ENCODE assay signal across 16 cellular contexts in the genomic region with DNA sequence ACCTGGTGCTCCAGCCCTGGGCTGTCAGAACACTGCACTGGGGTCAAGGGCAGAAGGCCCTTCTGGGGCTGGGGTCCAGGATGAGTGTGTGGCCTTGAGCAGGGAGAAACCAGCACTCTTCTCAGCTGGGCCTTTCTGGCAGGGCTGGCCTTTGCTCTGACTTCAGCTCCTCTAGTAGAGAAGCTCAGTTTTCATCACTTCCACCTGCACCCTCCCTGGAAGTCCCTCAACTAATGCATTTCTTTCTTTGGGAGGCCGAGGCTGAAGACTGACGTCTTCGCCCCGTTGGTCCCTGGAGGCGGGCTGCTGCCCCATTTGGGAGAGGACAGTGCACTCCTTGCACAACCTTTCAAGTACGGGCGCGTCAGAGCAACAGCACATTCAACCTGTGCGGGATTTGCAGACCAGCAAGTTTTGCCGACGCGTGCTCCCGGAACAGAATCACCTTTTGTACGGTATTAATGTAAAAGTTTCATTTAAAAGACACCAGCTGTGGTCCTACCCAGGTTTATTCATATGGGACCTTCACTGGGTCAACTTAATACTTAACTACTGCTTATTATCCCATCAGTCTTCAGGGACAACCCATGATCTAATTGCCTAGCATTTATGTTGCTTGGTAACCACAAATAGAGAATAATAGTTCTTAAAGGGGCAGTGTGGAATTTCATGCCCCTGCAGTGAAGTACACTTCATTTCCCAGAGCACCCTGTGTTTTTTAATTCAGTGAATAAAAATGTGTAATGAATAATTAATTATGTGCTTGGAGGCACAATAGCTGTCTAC.
DNase-seq lines count a peak whose midpoint lies in the region; ATAC-seq and TF ChIP-seq lines count a peak whose summit lies in the region.
"Had no signal": no experiment of that assay in that cellular context is flagged by ENCODE, and none has a peak within 500 bp of the region (broad histone marks: within the 10 kb centered on the region; RNA-seq: fewer than 3 reads in every experiment).

No MANE protein-coding gene starts in this region.

- H3K36me3 Mint-ChIP-seq in glutamatergic neuron (ENCODE audit: unreplicated experiment) (peaks cover 12% of the 10 kb centered on the region), type B pancreatic cell (no peaks in the 10 kb centered on the region)

- peak; percentile 65 for DNase-seq in NCI-H82 (lab: John Stamatoyannopoulos, UW)
- no peak for DNase-seq in NCI-H82 treated with DMSO at 0.1 percent for 48 hours (lab: John Stamatoyannopoulos, UW; ENCODE audit: unreplicated experiment)
- DNase-seq in SW480 (ENCODE audit: low spot score): peak; percentile 5
- DNase-seq in glutamatergic neuron: no peak
- DNase-seq in type B pancreatic cell (ENCODE audit: extremely low spot score, unreplicated experiment): no peak
- no peak for DNase-seq in H4 (ENCODE audit: low spot score)
- DNase-seq in GF-D8 (lab: John Stamatoyannopoulos, UW): no peak
- DNase-seq: ACHN; activated naive CD4-positive, alpha-beta T cell treated with anti-CD3 and anti-CD28 coated beads for 36 hours; CD8-positive, alpha-beta memory T cell; dorsolateral prefrontal cortex; NCI-H524 treated with DMSO at 0.1 percent for 48 hours; RPMI8226; T-helper 2 cell had no signal

- H3K27me3 Mint-ChIP-seq in glutamatergic neuron (ENCODE audit: unreplicated experiment): no peaks in the 10 kb centered on the region
- peaks cover 18% of the 10 kb centered on the region for H3K27me3 Mint-ChIP-seq in type B pancreatic cell

- peak overlapping the region; percentile 5 for H3K27ac Mint-ChIP-seq in glutamatergic neuron (ENCODE audit: unreplicated experiment)
- no peak overlapping the region for H3K27ac Mint-ChIP-seq in type B pancreatic cell
- H3K27ac Mint-ChIP-seq: activated naive CD4-positive, alpha-beta T cell treated with anti-CD3 and anti-CD28 coated beads for 36 hours; CD8-positive, alpha-beta memory T cell had no signal

- no peak for TF ChIP-seq CTCF in glutamatergic neuron (IDR thresholded peaks at IDR 0.05; ENCODE audit: partially characterized antibody, unreplicated experiment)
- TF ChIP-seq CTCF in type B pancreatic cell (conservative IDR thresholded peaks at IDR 0.05): no peak

- H3K4me3 Mint-ChIP-seq in glutamatergic neuron (ENCODE audit: unreplicated experiment): no peak overlapping the region
- H3K4me3 Mint-ChIP-seq in type B pancreatic cell: peak overlapping the region; percentile 30
- H3K4me3 Mint-ChIP-seq: activated naive CD4-positive, alpha-beta T cell treated with anti-CD3 and anti-CD28 coated beads for 36 hours; CD8-positive, alpha-beta memory T cell; nephron had no signal

- H3K4me1 Mint-ChIP-seq in glutamatergic neuron (ENCODE audit: low read depth, unreplicated experiment): peaks cover 3% of the 10 kb centered on the region
- H3K4me1 Mint-ChIP-seq in type B pancreatic cell (ENCODE audit: unreplicated experiment): peaks cover 23% of the 10 kb centered on the region
- H3K4me1 Mint-ChIP-seq: CD8-positive, alpha-beta memory T cell; nephron had no signal

- ATAC-seq in GM19455 (IDR thresholded peaks at IDR 0.05; ENCODE audit: unreplicated experiment): no peak

- H3K9me3 Mint-ChIP-seq in glutamatergic neuron (ENCODE audit: unreplicated experiment) (peaks cover 7% of the 10 kb centered on the region), type B pancreatic cell (peaks cover 4% of the 10 kb centered on the region)

Comparison
In these comparisons a context has a peak if more than half of its experiments do, and no peak if none do; other contexts are left out.
1. DNase-seq: peak in NCI-H82 (single experiment) and SW480 (single experiment); none in NCI-H82 treated with DMSO at 0.1 percent for 48 hours (single experiment), glutamatergic neuron (single experiment), type B pancreatic cell (single experiment), H4 (single experiment) and GF-D8 (single experiment).